Comparison of ENCODE assay signal across 8 cellular contexts in genomic region chr12:120686690-120687569, GRCh38. TPM values are rescaled to one million over a fixed set of nuclear protein-coding genes. Genes with fewer than 3 reads are reported as not detected.
DNase-seq lines count a peak whose midpoint lies in the region; ATAC-seq and TF ChIP-seq lines count a peak whose summit lies in the region.

MLEC (plus strand) TSS chr12:120687149; CDS start chr12:120687297, 148 bp downstream.

- H3K4me3 ChIP-seq in testis, result peak within 1 kb of the TSS; percentile 67 to 96

- H3K36me3 ChIP-seq in testis (ENCODE audit: low read depth, missing control alignments), result no peaks in the 10 kb centered on the region

- peak; percentile 96 for DNase-seq in NCI-H1092 treated with DMSO at 0.1 percent for 48 hours (lab: John Stamatoyannopoulos, UW)
- DNase-seq in SKM-1 (lab: John Stamatoyannopoulos, UW; ENCODE audit: unreplicated experiment), result peak; percentile 89
- DNase-seq in activated naive CD4-positive, alpha-beta T cell treated with anti-CD3 and anti-CD28 coated beads, Interleukin-2, amount 50 U/mL, for 72 hours (ENCODE audit: low spot score in 2 of 2), result peak; percentile 98 to 99
- peak; percentile 50 for DNase-seq in glomerular endothelial cell (ENCODE audit: extremely low read depth, low read depth, low spot score)
- peak; percentile 97 for DNase-seq in omental fat pad (ENCODE audit: low spot score)
- peak; percentile 99 for DNase-seq in testis

- peaks cover 23% of the 10 kb centered on the region for H3K4me1 ChIP-seq in testis

- TF ChIP-seq POLR2A in GM10847 (IDR thresholded peaks at IDR 0.05; ENCODE audit: extremely low read depth, insufficient read length) (peak; percentile 61), testis (IDR thresholded peaks at IDR 0.05) (peak; percentile 67)

- peak; percentile 69 for ATAC-seq in HG02610 (IDR thresholded peaks at IDR 0.05; ENCODE audit: unreplicated experiment)
- ATAC-seq in activated naive CD4-positive, alpha-beta T cell treated with anti-CD3 and anti-CD28 coated beads, Interleukin-2, amount 50 U/mL, for 72 hours, result peak; percentile 84 to 85
- peak; percentile 89 for ATAC-seq in omental fat pad (ENCODE audit: low FRiP score)

- H3K36me3 Mint-ChIP-seq in activated naive CD4-positive, alpha-beta T cell treated with anti-CD3 and anti-CD28 coated beads, Interleukin-2, amount 50 U/mL, for 72 hours, result peaks cover 9 to 19% of the 10 kb centered on the region in 2 donors

- peak within 1 kb of the TSS; percentile 66 to 90 for H3K27ac ChIP-seq in testis

- 0 to 1% methylated on average over 2 to 81 of the region's 84 CpGs for WGBS in testis, 2 donors

- intact Hi-C loops in testis (cut with DNase I; ENCODE audit: low total_unique reads), result no loop called here

- TF ChIP-seq CTCF in omental fat pad (IDR thresholded peaks at IDR 0.05) (no peak), testis (IDR thresholded peaks at IDR 0.05) (peak in 2 of 3 experiments; percentile 27 to 33)

- no peaks in the 10 kb centered on the region for H3K9me3 ChIP-seq in testis

- H3K27ac Mint-ChIP-seq in activated naive CD4-positive, alpha-beta T cell treated with anti-CD3 and anti-CD28 coated beads, Interleukin-2, amount 50 U/mL, for 72 hours, result peak within 1 kb of the TSS; percentile 92 to 95

- no peaks in the 10 kb centered on the region for H3K9me3 Mint-ChIP-seq in activated naive CD4-positive, alpha-beta T cell treated with anti-CD3 and anti-CD28 coated beads, Interleukin-2, amount 50 U/mL, for 72 hours

- H3K27me3 ChIP-seq in testis, result no peaks in the 10 kb centered on the region

RNA-seq across cellular contexts. Expression of gene MLEC, which starts in this region (rescaled TPM):
- total RNA-seq in activated naive CD4-positive, alpha-beta T cell treated with anti-CD3 and anti-CD28 coated beads, Interleukin-2, amount 50 U/mL, for 72 hours, result 10 to 100 TPM; 51.0 to 89.9 TPM
- total RNA-seq in glomerular endothelial cell (73.3 and 78.3 TPM in 2 replicates), omental fat pad (100 to 1,000 TPM in 1 of 4 donors, 10 to 100 TPM in 3; 84.8 to 121 (median 91.7) TPM), testis (100 to 1,000 TPM in 1 of 2 donors, 10 to 100 TPM in 1; 93.2 to 104 TPM)
- 130 TPM for polyA plus RNA-seq in testis (ENCODE audit: insufficient read depth, low read depth, low replicate concordance)

Comparison
In these comparisons a context has a peak if more than half of its experiments do, and no peak if none do; other contexts are left out.
1. Peak in every context shown above with its lines: DNase-seq, ATAC-seq, H3K4me3 ChIP-seq and H3K27ac ChIP-seq.
2. CTCF ChIP-seq: peak in testis (2 of 3); none in omental fat pad (0 of 3).